21 cellular contexts compared by ENCODE assay signal in genomic region chr6:90892271-90892670, GRCh38.
DNase-seq lines count a peak whose midpoint lies in the region; ATAC-seq, FAIRE-seq and TF ChIP-seq lines count a peak whose summit lies in the region.
"Had no signal": no experiment of that assay in that cellular context is flagged by ENCODE, and none has a peak within 500 bp of the region (broad histone marks: within the 10 kb centered on the region; RNA-seq: fewer than 3 reads in every experiment).

No MANE protein-coding gene starts in this region.

- H3K27me3 Mint-ChIP-seq in endodermal cell (ENCODE audit: insufficient read depth): no peaks in the 10 kb centered on the region

- peaks cover 36% of the 10 kb centered on the region for H3K4me1 Mint-ChIP-seq in endodermal cell
- H3K4me1 Mint-ChIP-seq: T-cell had no signal

- no peak for ATAC-seq in HG02571 (IDR thresholded peaks at IDR 0.05; ENCODE audit: unreplicated experiment)
- ATAC-seq: A549, T-cell had no signal

- no peak overlapping the region for H3K4me3 Mint-ChIP-seq in endodermal cell
- H3K4me3 Mint-ChIP-seq: T-cell had no signal

- no peaks in the 10 kb centered on the region for H3K9me3 Mint-ChIP-seq in endodermal cell
- H3K9me3 Mint-ChIP-seq: T-cell had no signal

- CTCF ChIA-PET in HEK293 (lab: Yijun Ruan, JAX): interaction anchor here (0.9 to 1.7 kb wide), 4 partner anchors 32 to 281 kb away, joined by 3 to 6 read pairs (median 4); no protein-coding TSS in a partner anchor

- H3K4me1 ChIP-seq in HEK293 (ENCODE audit: control insufficient read depth, insufficient read depth, low read length) (peaks cover 15% of the 10 kb centered on the region), endodermal cell (ENCODE audit: control insufficient read depth, insufficient read depth, low read length) (peaks cover 8% of the 10 kb centered on the region)
- H3K4me1 ChIP-seq: A549, SJCRH30 had no signal

- WGBS in endodermal cell (ENCODE audit: insufficient coverage in 1 of 2, insufficient read length in 1 of 2), 2 experiments: 72% methylated on average over 3 of the region's 3 CpGs; no CpG with 5 or more reads in 1 of the 2 experiments

- H3K27ac Mint-ChIP-seq in endodermal cell: no peak overlapping the region
- H3K27ac Mint-ChIP-seq: T-cell had no signal

- POLR2A ChIA-PET in HEK293 (lab: Yijun Ruan, JAX): no interaction called here

- H3K4me3 ChIP-seq in HEK293 (ENCODE audit: low read depth, low read length) (no peak overlapping the region), endodermal cell (ENCODE audit: low read length) (no peak overlapping the region)
- H3K4me3 ChIP-seq: A549, PC-9, SJCRH30 had no signal

- FAIRE-seq in D721Med (lab: Jason Lieb, UNC): no peak
- FAIRE-seq: A549, GM19239, H54 had no signal

- H3K9ac ChIP-seq in endodermal cell (ENCODE audit: extremely low read depth, low read length, poor library complexity, severe bottlenecking): no peak overlapping the region

- no peak for DNase-seq in D721Med (ENCODE audit: insufficient read length, low spot score)
- peak; percentile 12 for DNase-seq in NCI-H446 treated with DMSO at 0.1 percent for 48 hours (lab: John Stamatoyannopoulos, UW)
- no peak for DNase-seq in endodermal cell
- no peak for DNase-seq in NCI-H345 (lab: John Stamatoyannopoulos, UW)
- DNase-seq in HuH-7 (ENCODE audit: low spot score): no peak
- no peak for DNase-seq in DMS153 treated with DMSO at 0.1 percent for 48 hours (lab: John Stamatoyannopoulos, UW; ENCODE audit: unreplicated experiment)
- DNase-seq: DMS153, KG1, NCI-H1092, NCI-H146, NCI-H69, PC-9, SJCRH30, T-cell, T-helper 9 cell had no signal

- peak; percentile 8 for TF ChIP-seq CTCF in D721Med (IDR thresholded peaks at IDR 0.05; ENCODE audit: insufficient read depth, missing control alignments)
- peak; percentile 54; the same call in 1 of the 2 replicates for TF ChIP-seq CTCF in HEK293 (tag by site-specific recombination; IDR thresholded peaks at IDR 0.05)
- TF ChIP-seq CTCF in endodermal cell (conservative IDR thresholded peaks at IDR 0.05): peak; percentile 28

- no peaks in the 10 kb centered on the region for H3K36me3 ChIP-seq in HEK293 (ENCODE audit: control insufficient read depth in 2 of 2, insufficient read depth in 1 of 2, low read length in 2 of 2)
- H3K36me3 ChIP-seq in endodermal cell (ENCODE audit: control insufficient read depth, insufficient read depth, low read length): no peaks in the 10 kb centered on the region
- H3K36me3 ChIP-seq: SJCRH30 had no signal

- H3K36me3 Mint-ChIP-seq in endodermal cell (ENCODE audit: low read depth): no peaks in the 10 kb centered on the region
- H3K36me3 Mint-ChIP-seq: T-cell had no signal

- no peak overlapping the region for H3K27ac ChIP-seq in HEK293 (ENCODE audit: extremely low read depth, low read depth, low read length)
- no peak overlapping the region for H3K27ac ChIP-seq in endodermal cell (ENCODE audit: low read depth, low read length)
- H3K27ac ChIP-seq: A549, C4-2B, PC-9, SJCRH30 had no signal

- no peaks in the 10 kb centered on the region for H3K27me3 ChIP-seq in endodermal cell (ENCODE audit: control insufficient read depth, insufficient read depth, low read length, poor library complexity, severe bottlenecking)
- H3K27me3 ChIP-seq: SJCRH30 had no signal

- H3K9me3 ChIP-seq in HEK293 (ENCODE audit: control insufficient read depth, insufficient read depth, low read depth, low read length): no peaks in the 10 kb centered on the region
- no peaks in the 10 kb centered on the region for H3K9me3 ChIP-seq in endodermal cell (ENCODE audit: control insufficient read depth, low read length)
- H3K9me3 ChIP-seq: A549, SJCRH30 had no signal

TF ChIP-seq in HEK293, 187 proteins besides CTCF, POLR2A, EP300 and RAD21:
- TF ChIP-seq ZNF670 (tag by site-specific recombination; IDR thresholded peaks at IDR 0.05; ENCODE audit: low read depth) (no peak), KLF1 (tag by site-specific recombination; IDR thresholded peaks at IDR 0.05) (peak; percentile 53), ZNF501 (tag by site-specific recombination; IDR thresholded peaks at IDR 0.05) (no peak), REPIN1 (tag by site-specific recombination; IDR thresholded peaks at IDR 0.05; ENCODE audit: low read depth) (no peak), WT1 (tag by site-specific recombination; IDR thresholded peaks at IDR 0.05) (peak; percentile 62; the same call in 1 of the 2 replicates), ZNF660 (tag by site-specific recombination; IDR thresholded peaks at IDR 0.05) (no peak), ZNF10 (tag by site-specific recombination; IDR thresholded peaks at IDR 0.05) (no peak), ZNF654 (tag by site-specific recombination; IDR thresholded peaks at IDR 0.05; ENCODE audit: low read depth) (peak; percentile 57), ZFP69B (tag by site-specific recombination; IDR thresholded peaks at IDR 0.05) (no peak), ZNF658 (tag by site-specific recombination; IDR thresholded peaks at IDR 0.05) (no peak), OSR2 (tag by site-specific recombination; IDR thresholded peaks at IDR 0.05) (peak; percentile 11; the same call in 1 of the 2 replicates), ZBTB1 (tag by site-specific recombination; IDR thresholded peaks at IDR 0.05) (no peak), ZBTB49 (tag by site-specific recombination; IDR thresholded peaks at IDR 0.05; ENCODE audit: low read depth) (no peak), ZNF692 (tag by site-specific recombination; IDR thresholded peaks at IDR 0.05) (no peak)
